40 cellular contexts compared by ENCODE assay signal in genomic region chr3:7779331-7779730, GRCh38.
A peak's percentile ranks its signal among the peaks of the same experiment; 100 is the strongest.
DNase-seq lines count a peak whose midpoint lies in the region; ATAC-seq, FAIRE-seq and TF ChIP-seq lines count a peak whose summit lies in the region.
"Had no signal": no experiment of that assay in that cellular context is flagged by ENCODE, and none has a peak within 500 bp of the region (broad histone marks: within the 10 kb centered on the region; RNA-seq: fewer than 3 reads in every experiment).

No MANE protein-coding gene starts in this region.

- H2BK5ac ChIP-seq in mesendoderm (ENCODE audit: low read length) = no peak overlapping the region

- no peak overlapping the region for H3K4me3 Mint-ChIP-seq in nephron progenitor cell
- H3K4me3 Mint-ChIP-seq: activated naive CD4-positive, alpha-beta T cell treated with anti-CD3 and anti-CD28 coated beads, Interleukin-2, amount 50 U/mL, for 24 hours; CD4-positive, alpha-beta T cell; natural killer cell treated with Interleukin-12 subunit alpha and Interleukin-12 subunit beta and Interleukin-15 and Interleukin-18, amount 100 ng/mL, for 72 hours; stimulated activated naive CD8-positive, alpha-beta T cell treated with anti-CD3 and anti-CD28 coated beads, Interleukin-15, amount 100 ng/mL, for 72 hours; type B pancreatic cell had no signal

- H3K27me3 ChIP-seq in NT2/D1 (ENCODE audit: insufficient read depth, insufficient read length) (no peaks in the 10 kb centered on the region), mesendoderm (ENCODE audit: insufficient read depth, low read length, poor library complexity) (no peaks in the 10 kb centered on the region)
- H3K27me3 ChIP-seq: cardiac muscle cell, sigmoid colon, SJSA1 had no signal

- H3K4me1 ChIP-seq in NT2/D1 (ENCODE audit: insufficient read depth, insufficient read length) (no peaks in the 10 kb centered on the region), mesendoderm (ENCODE audit: control insufficient read depth, low read depth, low read length) (no peaks in the 10 kb centered on the region)
- H3K4me1 ChIP-seq: lower lobe of right lung, psoas muscle, sigmoid colon, SJSA1 had no signal

- H3K4me3 ChIP-seq in NT2/D1 (ENCODE audit: insufficient read length, low read depth) (no peak overlapping the region), mesendoderm (ENCODE audit: low read length) (no peak overlapping the region)
- H3K4me3 ChIP-seq: cardiac muscle cell, coronary artery, lower lobe of right lung, mucosa of descending colon, psoas muscle, sigmoid colon, SJSA1 had no signal

- no peaks in the 10 kb centered on the region for H3K27me3 Mint-ChIP-seq in nephron progenitor cell (ENCODE audit: low read depth, poor library complexity)
- H3K27me3 Mint-ChIP-seq: activated naive CD4-positive, alpha-beta T cell treated with anti-CD3 and anti-CD28 coated beads, Interleukin-2, amount 50 U/mL, for 24 hours; CD4-positive, alpha-beta T cell; natural killer cell treated with Interleukin-12 subunit alpha and Interleukin-12 subunit beta and Interleukin-15 and Interleukin-18, amount 100 ng/mL, for 72 hours; type B pancreatic cell had no signal

- H3K9ac ChIP-seq in NT2/D1 (ENCODE audit: insufficient read length, low read depth) (no peak overlapping the region), mesendoderm (ENCODE audit: low read length) (no peak overlapping the region)

- no peak overlapping the region for H2AK5ac ChIP-seq in mesendoderm (ENCODE audit: low read length)

- H4K8ac ChIP-seq in mesendoderm (ENCODE audit: low read depth, low read length) = no peak overlapping the region

- H3K4ac ChIP-seq in mesendoderm (ENCODE audit: low read depth, low read length) = no peak overlapping the region

- no peaks in the 10 kb centered on the region for H3K36me3 Mint-ChIP-seq in nephron progenitor cell (ENCODE audit: low read depth)
- H3K36me3 Mint-ChIP-seq: activated naive CD4-positive, alpha-beta T cell treated with anti-CD3 and anti-CD28 coated beads, Interleukin-2, amount 50 U/mL, for 24 hours; natural killer cell treated with Interleukin-12 subunit alpha and Interleukin-12 subunit beta and Interleukin-15 and Interleukin-18, amount 100 ng/mL, for 72 hours; type B pancreatic cell had no signal

- H3K9me3 ChIP-seq in NT2/D1 (ENCODE audit: insufficient read depth, low read length) = peaks cover 26% of the 10 kb centered on the region; the same call in 1 of the 2 replicates
- H3K9me3 ChIP-seq: lower lobe of right lung, mucosa of descending colon, psoas muscle, sigmoid colon, SJSA1 had no signal

- no peak overlapping the region for H3K56ac ChIP-seq in mesendoderm (ENCODE audit: low read length)

- in situ Hi-C loops in ACHN (cut with HindIII; ENCODE audit: low pct_ligation_motif_present, low pct_unique_long_range_greater_than_20kb, low sequenced_read_pairs) = no loop called here

- H3K27ac ChIP-seq in mesendoderm (ENCODE audit: low read depth, low read length) = no peak overlapping the region
- H3K27ac ChIP-seq: cardiac muscle cell, coronary artery, lower lobe of right lung, psoas muscle, sigmoid colon, SJSA1, VCaP had no signal

- no peaks in the 10 kb centered on the region for H3K79me2 ChIP-seq in mesendoderm (ENCODE audit: control insufficient read depth, insufficient read depth, low read length)

- DNase-seq in ACHN (peak; percentile 22), NT2/D1 (ENCODE audit: low read depth, low spot score) (peak; percentile 23), dermis blood vessel endothelial cell (peak; percentile 52), mesendoderm (peak; percentile 55), D721Med (ENCODE audit: insufficient read length, low spot score) (no peak), nephron progenitor cell (no peak), islet precursor cell (no peak)
- DNase-seq: activated CD4-positive, alpha-beta T cell treated with anti-CD3 and anti-CD28 coated beads for 48 hours; AML-193; amygdala; CD4-positive, alpha-beta T cell; DMS 273 treated with DMSO at 0.1 percent for 48 hours; effector memory CD4-positive, alpha-beta T cell; H7; Karpas-422; kidney glomerular epithelial cell; lower lobe of right lung; mucosa of descending colon; NCI-H1417 treated with DMSO at 0.1 percent for 48 hours; NCI-H2029 treated with DMSO at 0.1 percent for 48 hours; NCI-H2227 treated with DMSO at 0.1 percent for 48 hours; NCI-H526 treated with DMSO at 0.1 percent for 48 hours; psoas muscle; RPMI8226; sigmoid colon; stimulated activated CD4-positive, alpha-beta T cell treated with anti-CD3 and anti-CD28 coated beads, Interleukin-12 subunit alpha, Interleukin-12 subunit beta, amount 100 ng/mL, for 4 hours; stimulated activated CD4-positive, alpha-beta T cell treated with anti-CD3 and anti-CD28 coated beads, Interleukin-2, amount 100 ng/mL, for 48 hours; stimulated activated naive CD8-positive, alpha-beta T cell treated with anti-CD3 and anti-CD28 coated beads, Interleukin-15, amount 100 ng/mL, for 72 hours; T-helper 9 cell had no signal

- H2BK15ac ChIP-seq in mesendoderm (replicated peaks; ENCODE audit: low read depth) = no peak overlapping the region

- ATAC-seq in HG03135 (IDR thresholded peaks at IDR 0.05; ENCODE audit: unreplicated experiment) = no peak
- ATAC-seq: HepG2; lower lobe of right lung; mucosa of descending colon; natural killer cell treated with Interleukin-12 subunit alpha and Interleukin-12 subunit beta and Interleukin-15 and Interleukin-18, amount 100 ng/mL, for 72 hours; psoas muscle; stimulated activated naive CD8-positive, alpha-beta T cell treated with anti-CD3 and anti-CD28 coated beads, Interleukin-15, amount 100 ng/mL, for 72 hours had no signal

- H3K27ac Mint-ChIP-seq in nephron progenitor cell = no peak overlapping the region
- H3K27ac Mint-ChIP-seq: activated naive CD4-positive, alpha-beta T cell treated with anti-CD3 and anti-CD28 coated beads, Interleukin-2, amount 50 U/mL, for 24 hours; CD4-positive, alpha-beta T cell; natural killer cell treated with Interleukin-12 subunit alpha and Interleukin-12 subunit beta and Interleukin-15 and Interleukin-18, amount 100 ng/mL, for 72 hours; stimulated activated naive CD8-positive, alpha-beta T cell treated with anti-CD3 and anti-CD28 coated beads, Interleukin-15, amount 100 ng/mL, for 72 hours; type B pancreatic cell had no signal

- H3K36me3 ChIP-seq in NT2/D1 (ENCODE audit: insufficient read depth, insufficient read length, low read length) (no peaks in the 10 kb centered on the region), mesendoderm (ENCODE audit: control insufficient read depth, insufficient read depth, low read length) (no peaks in the 10 kb centered on the region)
- H3K36me3 ChIP-seq: cardiac muscle cell, lower lobe of right lung, sigmoid colon, SJSA1 had no signal

- FAIRE-seq in D721Med (lab: Jason Lieb, UNC) = no peak
- FAIRE-seq: frontal cortex, GM19239, HepG2 had no signal

- WGBS in mesendoderm (ENCODE audit: extremely low coverage, insufficient coverage, low lambda C conversion rate) = no CpG with 5 or more reads among the region's 4 CpGs

- H3K79me1 ChIP-seq in mesendoderm (ENCODE audit: low read length) = no peaks in the 10 kb centered on the region

- peaks cover 13% of the 10 kb centered on the region for H3K9me3 Mint-ChIP-seq in nephron progenitor cell
- H3K9me3 Mint-ChIP-seq: activated naive CD4-positive, alpha-beta T cell treated with anti-CD3 and anti-CD28 coated beads, Interleukin-2, amount 50 U/mL, for 24 hours; CD4-positive, alpha-beta T cell; natural killer cell treated with Interleukin-12 subunit alpha and Interleukin-12 subunit beta and Interleukin-15 and Interleukin-18, amount 100 ng/mL, for 72 hours; stimulated activated naive CD8-positive, alpha-beta T cell treated with anti-CD3 and anti-CD28 coated beads, Interleukin-15, amount 100 ng/mL, for 72 hours; type B pancreatic cell had no signal

- H2BK120ac ChIP-seq in mesendoderm (ENCODE audit: low read depth, low read length) = no peak overlapping the region

- H3K4me2 ChIP-seq in mesendoderm (ENCODE audit: low read length) = no peak overlapping the region

- H3K4me1 Mint-ChIP-seq in nephron progenitor cell = no peaks in the 10 kb centered on the region
- H3K4me1 Mint-ChIP-seq: activated naive CD4-positive, alpha-beta T cell treated with anti-CD3 and anti-CD28 coated beads, Interleukin-2, amount 50 U/mL, for 24 hours; stimulated activated naive CD8-positive, alpha-beta T cell treated with anti-CD3 and anti-CD28 coated beads, Interleukin-15, amount 100 ng/mL, for 72 hours had no signal

- no peak overlapping the region for H3K23ac ChIP-seq in mesendoderm (ENCODE audit: low read length)

- no peak for TF ChIP-seq CTCF in D721Med (IDR thresholded peaks at IDR 0.05; ENCODE audit: insufficient read depth, missing control alignments)
- TF ChIP-seq CTCF in nephron progenitor cell (IDR thresholded peaks at IDR 0.05) = no peak

- H3K18ac ChIP-seq in mesendoderm (ENCODE audit: low read length) = no peak overlapping the region

- H4K5ac ChIP-seq in mesendoderm (ENCODE audit: low read length) = no peak overlapping the region

Comparison
In these comparisons a context has a peak if more than half of its experiments do, and no peak if none do; other contexts are left out.
1. DNase-seq: peak in ACHN (single experiment), NT2/D1 (single experiment), dermis blood vessel endothelial cell (single experiment) and mesendoderm (single experiment); none in D721Med (single experiment), nephron progenitor cell (single experiment) and islet precursor cell (single experiment).